ENCODE assay signal across 13 cellular contexts in genomic region chr12:82019533-82019932, GRCh38.
DNase-seq lines count a peak whose midpoint lies in the region; ATAC-seq and TF ChIP-seq lines count a peak whose summit lies in the region.
"Had no signal": no experiment of that assay in that cellular context is flagged by ENCODE, and none has a peak within 500 bp of the region (broad histone marks: within the 10 kb centered on the region; RNA-seq: fewer than 3 reads in every experiment).

No MANE protein-coding gene starts in this region.

- no peak overlapping the region for H3K18ac ChIP-seq in mesendoderm (ENCODE audit: low read length)

- intact Hi-C loops in mammary epithelial cell (cut with micrococcal nuclease): loop anchor here (10.0 kb wide), 1 partner anchor 375 kb away; no protein-coding TSS in a partner anchor

- no peak overlapping the region for H2AK5ac ChIP-seq in mesendoderm (ENCODE audit: low read length)

- TF ChIP-seq CTCF in mammary epithelial cell (conservative IDR thresholded peaks at IDR 0.05 in 1 of 2, IDR thresholded peaks at IDR 0.05 in 1 of 2; ENCODE audit: extremely low read depth in 1 of 2, insufficient read depth in 1 of 2, low read depth in 1 of 2, low read length in 2 of 2): peak; percentile 37 to 62

- no peaks in the 10 kb centered on the region for H3K9me3 ChIP-seq in mammary epithelial cell (replicated peaks; ENCODE audit: insufficient read depth, low read length)
- no peaks in the 10 kb centered on the region for H3K9me3 ChIP-seq in T-helper 17 cell (ENCODE audit: control insufficient read depth, low read length, poor library complexity, severe bottlenecking)
- H3K9me3 ChIP-seq: ovary had no signal

- no peak overlapping the region for H3K56ac ChIP-seq in mesendoderm (ENCODE audit: low read length)

- dilution Hi-C loops in mammary epithelial cell (cut with HindIII; ENCODE audit: low sequenced_read_pairs): no loop called here

- H4K5ac ChIP-seq in mesendoderm (ENCODE audit: low read length): no peak overlapping the region

- H3K9ac ChIP-seq in mammary epithelial cell (ENCODE audit: insufficient read depth, low read length) (no peak overlapping the region), mesendoderm (ENCODE audit: low read length) (no peak overlapping the region)

- in situ Hi-C loops in mammary epithelial cell (cut with MboI; ENCODE audit: low sequenced_read_pairs in 2 of 2): no loop called here

- H3K36me3 ChIP-seq in mammary epithelial cell (ENCODE audit: insufficient read depth, low read length) (no peaks in the 10 kb centered on the region), mesendoderm (ENCODE audit: control insufficient read depth, insufficient read depth, low read length) (no peaks in the 10 kb centered on the region)
- H3K36me3 ChIP-seq: esophagus squamous epithelium, ovary had no signal

- no peak overlapping the region for H2AFZ ChIP-seq in mammary epithelial cell (ENCODE audit: low read depth, low read length)

- no peaks in the 10 kb centered on the region for H3K4me1 Mint-ChIP-seq in T-helper 17 cell
- H3K4me1 Mint-ChIP-seq: stimulated activated memory B cell treated with anti-CD40 and anti-IgM and Interleukin-4, amounts not matched to agents 10 μg/mL and 1 μg/mL and 100 μg/mL, for 72 hours had no signal

- no peak overlapping the region for H4K8ac ChIP-seq in mesendoderm (ENCODE audit: low read depth, low read length)

- no peak overlapping the region for H3K4me3 Mint-ChIP-seq in T-helper 17 cell
- H3K4me3 Mint-ChIP-seq: stimulated activated memory B cell treated with anti-CD40 and anti-IgM and Interleukin-4, amounts not matched to agents 10 μg/mL and 1 μg/mL and 100 μg/mL, for 72 hours had no signal

- no peak overlapping the region for H3K27ac Mint-ChIP-seq in T-helper 17 cell
- H3K27ac Mint-ChIP-seq: stimulated activated memory B cell treated with anti-CD40 and anti-IgM and Interleukin-4, amounts not matched to agents 10 μg/mL and 1 μg/mL and 100 μg/mL, for 72 hours had no signal

- no peak overlapping the region for H3K4me3 ChIP-seq in mammary epithelial cell (replicated peaks in 1 of 3; ENCODE audit: insufficient read depth in 1 of 3, low read depth in 2 of 3, low read length in 3 of 3)
- no peak overlapping the region for H3K4me3 ChIP-seq in mesendoderm (ENCODE audit: low read length)
- H3K4me3 ChIP-seq: esophagus squamous epithelium, ovary had no signal

- BruUV-seq in mammary epithelial cell (replicated peaks; lab: Mats Ljungman, UMichigan): no TSS peak

- H3K4me1 ChIP-seq in mammary epithelial cell (ENCODE audit: insufficient read depth, low read length) (no peaks in the 10 kb centered on the region), mesendoderm (ENCODE audit: control insufficient read depth, low read depth, low read length) (no peaks in the 10 kb centered on the region)
- H3K4me1 ChIP-seq: esophagus squamous epithelium had no signal

- CTCF ChIA-PET in mammary epithelial cell (lab: Charles Lee; ENCODE audit: low non-redundant PET): no interaction called here

- no peak overlapping the region for H2BK15ac ChIP-seq in mesendoderm (replicated peaks; ENCODE audit: low read depth)

- H3K23ac ChIP-seq in mesendoderm (ENCODE audit: low read length): no peak overlapping the region

- H3K4me2 ChIP-seq in mammary epithelial cell (ENCODE audit: insufficient read depth, low read depth, low read length) (no peak overlapping the region), mesendoderm (ENCODE audit: low read length) (no peak overlapping the region)

- H3K79me1 ChIP-seq in mesendoderm (ENCODE audit: low read length): no peaks in the 10 kb centered on the region

- H3K4ac ChIP-seq in mesendoderm (ENCODE audit: low read depth, low read length): no peak overlapping the region

- DNase-seq in NCI-H748 (lab: John Stamatoyannopoulos, UW; ENCODE audit: unreplicated experiment) (peak; percentile 10), NCI-H748 treated with DMSO at 0.1 percent for 48 hours (lab: John Stamatoyannopoulos, UW) (no peak), Kasumi-1 (lab: John Stamatoyannopoulos, UW) (peak; percentile 7 to 28), mammary epithelial cell (no peak), mesendoderm (peak; percentile 51), T-helper 17 cell (no peak), inferior parietal cortex (ENCODE audit: extremely low spot score) (no peak)
- DNase-seq: esophagus squamous epithelium, left colon, NCI-H526 treated with DMSO at 0.1 percent for 48 hours, ovary had no signal

- no peaks in the 10 kb centered on the region for H3K36me3 Mint-ChIP-seq in T-helper 17 cell (ENCODE audit: low read depth)
- H3K36me3 Mint-ChIP-seq: stimulated activated memory B cell treated with anti-CD40 and anti-IgM and Interleukin-4, amounts not matched to agents 10 μg/mL and 1 μg/mL and 100 μg/mL, for 72 hours had no signal

- ATAC-seq in T-helper 17 cell (no peak), HG03469 (IDR thresholded peaks at IDR 0.05; ENCODE audit: unreplicated experiment) (no peak)
- ATAC-seq: left colon; stimulated activated memory B cell treated with anti-CD40 and anti-IgM and Interleukin-4, amounts not matched to agents 10 μg/mL and 1 μg/mL and 100 μg/mL, for 72 hours had no signal

- no peak overlapping the region for H2BK5ac ChIP-seq in mesendoderm (ENCODE audit: low read length)

- no peaks in the 10 kb centered on the region for H3K27me3 ChIP-seq in mammary epithelial cell (ENCODE audit: insufficient read depth, low read length)
- H3K27me3 ChIP-seq in mesendoderm (ENCODE audit: insufficient read depth, low read length, poor library complexity): no peaks in the 10 kb centered on the region
- H3K27me3 ChIP-seq: esophagus squamous epithelium, ovary had no signal

- no peak overlapping the region for H2BK120ac ChIP-seq in mesendoderm (ENCODE audit: low read depth, low read length)

- H3K27me3 Mint-ChIP-seq in T-helper 17 cell: no peaks in the 10 kb centered on the region
- H3K27me3 Mint-ChIP-seq: stimulated activated memory B cell treated with anti-CD40 and anti-IgM and Interleukin-4, amounts not matched to agents 10 μg/mL and 1 μg/mL and 100 μg/mL, for 72 hours had no signal

- H4K20me1 ChIP-seq in mammary epithelial cell (ENCODE audit: insufficient read depth, low read length): no peaks in the 10 kb centered on the region

- H3K79me2 ChIP-seq in mammary epithelial cell (ENCODE audit: insufficient read depth, low read length): no peaks in the 10 kb centered on the region
- H3K79me2 ChIP-seq in mesendoderm (ENCODE audit: control insufficient read depth, insufficient read depth, low read length): no peaks in the 10 kb centered on the region

- H3K27ac ChIP-seq in mammary epithelial cell (ENCODE audit: insufficient read depth, low read depth, low read length) (no peak overlapping the region), mesendoderm (ENCODE audit: low read depth, low read length) (no peak overlapping the region)
- H3K27ac ChIP-seq: esophagus squamous epithelium, ovary had no signal

Comparison
In these comparisons a context has a peak if more than half of its experiments do, and no peak if none do; other contexts are left out.
1. DNase-seq: peak in NCI-H748 (single experiment), Kasumi-1 (2 of 2) and mesendoderm (single experiment); none in NCI-H748 treated with DMSO at 0.1 percent for 48 hours (single experiment), mammary epithelial cell (single experiment), T-helper 17 cell (0 of 3) and inferior parietal cortex (single experiment).